ENCODE assay signal across 22 cellular contexts in genomic region chr7:27462575-27463270, GRCh38.
DNase-seq lines count a peak whose midpoint lies in the region; FAIRE-seq and TF ChIP-seq lines count a peak whose summit lies in the region.
"Had no signal": no experiment of that assay in that cellular context is flagged by ENCODE, and none has a peak within 500 bp of the region (broad histone marks: within the 10 kb centered on the region; RNA-seq: fewer than 3 reads in every experiment).

No MANE protein-coding gene starts in this region.

- no peaks in the 10 kb centered on the region for H3K36me3 ChIP-seq in osteoblast (ENCODE audit: insufficient read depth, low read length)
- H3K36me3 ChIP-seq: MG63, suprapubic skin had no signal

- H3K79me2 ChIP-seq in osteoblast (ENCODE audit: insufficient read depth, low read length), result no peaks in the 10 kb centered on the region

- H2AFZ ChIP-seq in osteoblast (ENCODE audit: low read length), result peak overlapping the region; percentile 67

- TF ChIP-seq CTCF in fibroblast of mammary gland (conservative IDR thresholded peaks at IDR 0.05; ENCODE audit: control insufficient read depth, insufficient read depth, low read depth, low read length) (no peak), osteoblast (IDR thresholded peaks at IDR 0.05; ENCODE audit: extremely low read depth, low read depth, low read length) (no peak)

- peaks cover 8% of the 10 kb centered on the region for H3K27me3 ChIP-seq in osteoblast (ENCODE audit: insufficient read depth, low read length)
- H3K27me3 ChIP-seq: MG63 had no signal

- no peaks in the 10 kb centered on the region for H3K9me3 ChIP-seq in osteoblast (ENCODE audit: low read depth, low read length)
- H3K9me3 ChIP-seq: MG63, mucosa of descending colon, suprapubic skin had no signal

- peak overlapping the region; percentile 43 for H3K4me2 ChIP-seq in osteoblast (ENCODE audit: insufficient read depth, low read length)

- H4K20me1 ChIP-seq in osteoblast (ENCODE audit: insufficient read depth, low read length), result no peaks in the 10 kb centered on the region

- peaks cover 11% of the 10 kb centered on the region for H3K4me1 ChIP-seq in osteoblast (ENCODE audit: insufficient read depth, low read length)

- no peak for FAIRE-seq in H54 (lab: Jason Lieb, UNC)

- DNase-seq in H54 (ENCODE audit: insufficient read length, low spot score) (peak; percentile 49), RPMI7951 (ENCODE audit: low read depth) (peak; percentile 81), fibroblast of mammary gland (ENCODE audit: low read depth) (peak; percentile 22), osteoblast (ENCODE audit: insufficient read length, low spot score, missing footprints) (peak; percentile 91), hippocampal formation (lab: John Stamatoyannopoulos, UW) (no peak), NCI-H82 (lab: John Stamatoyannopoulos, UW) (no peak)
- no peak for DNase-seq in activated CD4-positive, CD25-positive, alpha-beta regulatory T cell treated with anti-CD3 and anti-CD28 coated beads, Interleukin-2, amount 50 U/mL, for 72 hours
- DNase-seq: activated naive CD4-positive, alpha-beta T cell treated with anti-CD3 and anti-CD28 coated beads, Interleukin-2, amount 10 ng/mL, durations not matched to agents 7 days and 5 days; activated T-cell treated with anti-CD3 and anti-CD28 coated beads, Interleukin-2, amount 50 U/mL, for 72 hours; cerebellar nuclear complex; erythroblast; GDM1; H7; left colon; MG63; mucosa of descending colon; NCI-H1436; NCI-H2107; NCI-H526; posterior cingulate gyrus; SW 1271 had no signal

- no peak overlapping the region for H3K27ac ChIP-seq in osteoblast (ENCODE audit: low read depth, low read length)
- H3K27ac ChIP-seq: suprapubic skin had no signal

- H3K4me3 ChIP-seq in fibroblast of mammary gland (ENCODE audit: control insufficient read depth, low read depth, low read length) (no peak overlapping the region), osteoblast (ENCODE audit: insufficient read depth, low read length) (no peak overlapping the region)
- H3K4me3 ChIP-seq: MG63, mucosa of descending colon, suprapubic skin had no signal

- no peak for TF ChIP-seq POLR2A in H54 (IDR thresholded peaks at IDR 0.05; ENCODE audit: low read depth, low read length)

Comparison
In these comparisons a context has a peak if more than half of its experiments do, and no peak if none do; other contexts are left out.
1. DNase-seq: peak in H54 (single experiment), RPMI7951 (single experiment), fibroblast of mammary gland (single experiment) and osteoblast (single experiment); none in hippocampal formation (0 of 2), NCI-H82 (single experiment) and activated CD4-positive, CD25-positive, alpha-beta regulatory T cell treated with anti-CD3 and anti-CD28 coated beads, Interleukin-2, amount 50 U/mL, for 72 hours (single experiment).